In the genomic region with DNA sequence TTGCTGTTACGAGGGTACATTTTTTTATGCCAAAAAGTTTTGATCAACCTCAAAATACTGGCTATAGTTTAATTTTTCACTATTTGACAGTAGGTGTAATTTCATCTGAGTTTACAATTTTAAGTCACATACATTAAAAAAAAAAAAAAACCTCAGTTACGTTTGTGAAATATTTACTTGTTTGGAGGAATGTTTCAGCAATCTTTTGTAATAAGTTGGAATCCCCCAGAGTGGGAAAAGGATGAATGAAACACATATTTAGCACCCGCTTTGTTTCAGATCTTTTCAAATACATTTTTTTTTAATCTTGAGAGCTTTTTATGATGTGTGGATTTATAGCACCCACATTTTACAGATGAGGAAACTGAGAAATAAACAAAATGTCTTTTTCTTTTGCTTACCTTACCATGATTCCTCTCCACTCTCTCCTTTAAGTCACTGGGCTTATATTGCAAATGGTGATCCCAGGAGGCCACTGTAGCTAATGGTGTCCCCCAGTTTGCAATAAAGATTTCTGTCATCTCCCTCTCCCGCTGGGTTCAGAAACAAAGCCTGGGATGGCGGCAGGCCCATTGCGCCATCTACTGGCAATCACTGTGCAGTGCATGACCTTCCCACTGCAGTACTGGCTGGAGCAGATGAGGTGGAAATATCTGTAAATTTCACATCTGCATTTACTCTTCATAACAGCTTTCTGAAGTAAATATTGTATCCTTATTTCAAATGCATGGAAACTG, we compare ENCODE assay signal across 8 cellular contexts. TPM values are rescaled to one million over a fixed set of nuclear protein-coding genes. Genes with fewer than 3 reads are reported as not detected.
A peak's percentile ranks its signal among the peaks of the same experiment; 100 is the strongest.
DNase-seq lines count a peak whose midpoint lies in the region; ATAC-seq and TF ChIP-seq lines count a peak whose summit lies in the region.

No MANE protein-coding gene starts in this region.

- H3K4me3 ChIP-seq in CD8-positive, alpha-beta memory T cell (ENCODE audit: low read length), result no peak overlapping the region
- H3K4me3 ChIP-seq in cardiac fibroblast (replicated peaks in 1 of 2; ENCODE audit: low read depth in 2 of 2, low read length in 2 of 2) (no peak overlapping the region), kidney epithelial cell (ENCODE audit: low read depth, low read length) (no peak overlapping the region)

- peaks cover 4 to 43% (median 39%) of the 10 kb centered on the region in 3 donors for H3K4me1 Mint-ChIP-seq in CD8-positive, alpha-beta memory T cell

- CTCF ChIA-PET in CD8-positive, alpha-beta memory T cell (lab: Charles Lee), result interaction anchor here (0.6 to 9.1 kb wide), 34 partner anchors 13 to 391 kb away, joined by 3 to 212 read pairs (median 4); a partner anchor contains a TSS

- peaks cover 5 to 9% of the 10 kb centered on the region in 2 donors for H3K27me3 Mint-ChIP-seq in CD8-positive, alpha-beta memory T cell

- no peaks in the 10 kb centered on the region for H3K27me3 ChIP-seq in CD8-positive, alpha-beta memory T cell (ENCODE audit: insufficient read depth, low read length, poor library complexity, severe bottlenecking)
- H3K27me3 ChIP-seq in kidney epithelial cell (ENCODE audit: control insufficient read depth, insufficient read depth, low read length), result peaks cover 3% of the 10 kb centered on the region

- POLR2A ChIA-PET in CD8-positive, alpha-beta memory T cell (lab: Charles Lee), result interaction anchor here (0.8 to 2.5 kb wide), 3 partner anchors 173 to 385 kb away, joined by 3 to 6 read pairs (median 4); no protein-coding TSS in a partner anchor

- no peaks in the 10 kb centered on the region for H3K36me3 ChIP-seq in CD8-positive, alpha-beta memory T cell (ENCODE audit: insufficient read depth, low read length)
- H3K36me3 ChIP-seq in kidney epithelial cell (ENCODE audit: control insufficient read depth, insufficient read depth, low read length), result no peaks in the 10 kb centered on the region

- H3K27ac Mint-ChIP-seq in CD8-positive, alpha-beta memory T cell, result peak overlapping the region in 5 of 8 donors; percentile 21 to 79 (median 55)

- no peak overlapping the region for H3K27ac ChIP-seq in CD8-positive, alpha-beta memory T cell (ENCODE audit: low read depth, low read length)

- peak; percentile 49 to 80 (median 67) for DNase-seq in CD8-positive, alpha-beta memory T cell
- peak; percentile 28 to 70 for DNase-seq in NCI-H1930 (lab: John Stamatoyannopoulos, UW)
- DNase-seq in cardiac fibroblast (ENCODE audit: low read depth in 2 of 2), result peak; percentile 61 to 74
- no peak for DNase-seq in kidney epithelial cell (ENCODE audit: low read depth)
- peak; percentile 70 to 77 for DNase-seq in stimulated activated CD4-positive, alpha-beta T cell treated with anti-CD3 and anti-CD28 coated beads, Interleukin-2, amount 100 ng/mL, for 24 hours

- TF ChIP-seq CTCF in cardiac fibroblast (IDR thresholded peaks at IDR 0.05; ENCODE audit: low read depth, low read length), result peak; percentile 99
- peak; percentile 98 for TF ChIP-seq CTCF in kidney epithelial cell (IDR thresholded peaks at IDR 0.05; ENCODE audit: insufficient read depth, low read length, poor library complexity, severe bottlenecking)

- no peaks in the 10 kb centered on the region for H3K9me3 Mint-ChIP-seq in CD8-positive, alpha-beta memory T cell

- H3K36me3 Mint-ChIP-seq in CD8-positive, alpha-beta memory T cell, result no peaks in the 10 kb centered on the region

- peak; percentile 64 for ATAC-seq in GM21529 (IDR thresholded peaks at IDR 0.05; ENCODE audit: unreplicated experiment)
- peak; percentile 58 to 69 for ATAC-seq in activated CD4-positive, CD25-positive, alpha-beta regulatory T cell treated with anti-CD3 and anti-CD28 coated beads, Interleukin-2, amount 50 U/mL, for 24 hours
- no peak for ATAC-seq in GM21786 (IDR thresholded peaks at IDR 0.05; ENCODE audit: unreplicated experiment)

- H3K9me3 ChIP-seq in CD8-positive, alpha-beta memory T cell (ENCODE audit: low read length), result no peaks in the 10 kb centered on the region

- H3K4me3 Mint-ChIP-seq in CD8-positive, alpha-beta memory T cell, result peak overlapping the region in 6 of 7 donors; percentile 22 to 84 (median 67)

- H3K4me1 ChIP-seq in CD8-positive, alpha-beta memory T cell (ENCODE audit: insufficient read depth, low read length), result no peaks in the 10 kb centered on the region

RNA-seq across cellular contexts. Expression of a gene that starts 27.7 kb away (rescaled TPM):
- total RNA-seq in CD8-positive, alpha-beta memory T cell, result 1 to 10 TPM; 3.3 to 4.4 TPM
- polyA plus RNA-seq in CD8-positive, alpha-beta memory T cell, result 0.49 TPM
- total RNA-seq in kidney epithelial cell, result 6.3 TPM in 1 of 2 replicates, not detected in the other

RNA-seq across cellular contexts. Expression of a gene that starts 45.1 kb away (rescaled TPM):
- total RNA-seq in CD8-positive, alpha-beta memory T cell, result 1,000 to 10,000 TPM; 1,703 to 1,794 TPM
- polyA plus RNA-seq in CD8-positive, alpha-beta memory T cell, result 161 TPM
- 0.27 TPM in 1 of 2 replicates, not detected in the other for total RNA-seq in kidney epithelial cell

RNA-seq across cellular contexts. Expression of a gene that starts 47.8 kb away (rescaled TPM):
- total RNA-seq in CD8-positive, alpha-beta memory T cell, result 100 to 1,000 TPM; 138 to 164 TPM
- polyA plus RNA-seq in CD8-positive, alpha-beta memory T cell, result 2.9 TPM
- total RNA-seq in kidney epithelial cell, result not detected in 2 replicates

RNA-seq across cellular contexts. Expression of a gene that starts 58.8 kb away (rescaled TPM):
- total RNA-seq in CD8-positive, alpha-beta memory T cell, result 1,000 to 10,000 TPM; 1,154 to 1,264 TPM
- 2.3 TPM for polyA plus RNA-seq in CD8-positive, alpha-beta memory T cell
- total RNA-seq in kidney epithelial cell, result 0.71 and 1.3 TPM in 2 replicates

Comparison
In these comparisons a context has a peak if more than half of its experiments do, and no peak if none do; other contexts are left out.
1. RNA of a gene that starts 45.1 kb away (total RNA-seq): 1,703 to 1,794 TPM in CD8-positive, alpha-beta memory T cell; 0.27 TPM in kidney epithelial cell; every median in the first group is over 1,000 times any median in the second.
2. RNA of a gene that starts 47.8 kb away (total RNA-seq): 138 to 164 TPM in CD8-positive, alpha-beta memory T cell; not detected in kidney epithelial cell; every median in the first group is over 100 times any median in the second.